11 cellular contexts compared by ENCODE assay signal in genomic region chrX:18471296-18471695, GRCh38.
"Had no signal": no experiment of that assay in that cellular context is flagged by ENCODE, and none has a peak within 500 bp of the region (broad histone marks: within the 10 kb centered on the region; RNA-seq: fewer than 3 reads in every experiment).

No MANE protein-coding gene starts in this region.

- H3K9ac ChIP-seq: GM23248 had no signal

- H2AFZ ChIP-seq: GM23248, GM23338 had no signal

- H3K9me3 ChIP-seq: HAP-1 had no signal

- H3K4me2 ChIP-seq: GM23338 had no signal

- H3K27ac ChIP-seq: GM23248 had no signal

- H3K36me3 ChIP-seq: HAP-1 had no signal

- ATAC-seq: GM23338, HCT116 had no signal

- DNase-seq: GM23248, GOT3, H7, H9, HCEC 1CT, HFFc6 had no signal

- H3K4me3 ChIP-seq: GM23248, GM23338, HAP-1 had no signal

- FAIRE-seq: H1, H54 had no signal
